Comparison of ENCODE assay signal across 13 cellular contexts in the genomic region with DNA sequence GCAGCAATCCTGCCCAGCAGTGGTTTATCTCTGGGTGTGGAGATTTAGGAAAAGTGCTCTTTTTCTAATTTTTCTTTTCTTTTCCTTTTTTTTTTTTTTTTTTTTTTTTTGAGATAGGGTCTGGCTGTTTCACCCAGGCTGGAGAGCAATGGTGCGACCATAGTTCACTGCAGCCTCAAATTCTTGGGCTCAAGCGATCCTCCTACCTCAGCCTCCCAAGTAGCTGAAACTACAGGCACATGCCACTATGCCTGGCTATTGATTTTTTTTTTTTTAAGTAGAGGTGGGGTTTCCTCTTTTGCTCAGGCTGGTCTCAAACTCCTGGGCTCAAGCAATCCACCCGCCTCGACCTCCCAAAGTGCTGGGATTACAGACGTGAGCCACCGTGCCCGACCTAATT. TPM values are rescaled to one million over a fixed set of nuclear protein-coding genes. Genes with fewer than 3 reads are reported as not detected.
DNase-seq lines count a peak whose midpoint lies in the region; ATAC-seq, FAIRE-seq and TF ChIP-seq lines count a peak whose summit lies in the region.
"Not testable (repeated sequence)": the region's sequence is repeated elsewhere in the genome, so short reads cannot be mapped to it uniquely, and the experiment has no call there.
"Had no signal": no experiment of that assay in that cellular context is flagged by ENCODE, and none has a peak within 500 bp of the region (broad histone marks: within the 10 kb centered on the region; RNA-seq: fewer than 3 reads in every experiment).

No MANE protein-coding gene starts in this region.

- in situ Hi-C loops in astrocyte of the cerebellum (cut with HindIII; ENCODE audit: low sequenced_read_pairs) = not testable (repeated sequence)

- not testable (repeated sequence) for H2BK120ac ChIP-seq in mesenchymal stem cell (ENCODE audit: low read depth, low read length)

- CTCF ChIA-PET in AG04450 (lab: Charles Lee) = not testable (repeated sequence)

- H3K79me1 ChIP-seq in mesenchymal stem cell (replicated peaks; ENCODE audit: low read length, poor library complexity, severe bottlenecking) = not testable (repeated sequence)

- intact Hi-C loops in pancreas (cut with DNase I) = not testable (repeated sequence)

- not testable (repeated sequence) for H3K23ac ChIP-seq in mesenchymal stem cell (ENCODE audit: low read length in 2 of 2)

- 65% methylated on average over 4 of the region's 7 CpGs for WGBS in HUES64
- WGBS in endodermal cell (ENCODE audit: insufficient coverage in 1 of 2, insufficient read length in 1 of 2), 2 experiments = 69% methylated on average over 2 of the region's 7 CpGs; no CpG with 5 or more reads in 1 of the 2 experiments
- WGBS in mesenchymal stem cell = no CpG with 5 or more reads among the region's 7 CpGs
- WGBS in pancreas, 2 donors = 31 to 35% methylated on average over 7 of the region's 7 CpGs

- not testable (repeated sequence) for H3K4me2 ChIP-seq in mesenchymal stem cell (ENCODE audit: low read length, poor library complexity, severe bottlenecking)

- not testable (repeated sequence) for H2BK5ac ChIP-seq in mesenchymal stem cell (ENCODE audit: low read depth, low read length, poor library complexity, severe bottlenecking)

- not testable (repeated sequence) for H2AK5ac ChIP-seq in mesenchymal stem cell (ENCODE audit: low read length, severe bottlenecking)

- peak overlapping the region; percentile 100 for H3K27ac Mint-ChIP-seq in endodermal cell

- not testable (repeated sequence) for H3K27me3 Mint-ChIP-seq in endodermal cell (ENCODE audit: insufficient read depth)

- H3K14ac ChIP-seq in mesenchymal stem cell (ENCODE audit: low read length in 2 of 2) = not testable (repeated sequence)

- not testable (repeated sequence) for FAIRE-seq in pancreas (lab: Jason Lieb, UNC)

- not testable (repeated sequence) for H3K4me3 ChIP-seq in AG04450 (ENCODE audit: low read depth, low read length); HUES64 (ENCODE audit: low read length); mesenchymal stem cell (ENCODE audit: insufficient read depth in 1 of 2, low read depth in 1 of 2, low read length in 2 of 2)
- peak overlapping the region; percentile 22 for H3K4me3 ChIP-seq in astrocyte of the cerebellum (ENCODE audit: low read depth, low read length)
- peak overlapping the region; percentile 90 for H3K4me3 ChIP-seq in endodermal cell (ENCODE audit: low read length)
- peak overlapping the region; percentile 39 for H3K4me3 ChIP-seq in iPS-18a (ENCODE audit: low read length)
- H3K4me3 ChIP-seq in pancreas = peak overlapping the region in 3 of 4 donors; percentile 4 to 35 (median 31)

- H3K27ac ChIP-seq in AG04450 (ENCODE audit: low read depth, low read length) = peak overlapping the region; percentile 21
- peak overlapping the region; percentile 88; the same call in 1 of the 2 replicates for H3K27ac ChIP-seq in HUES64 (ENCODE audit: low read depth, low read length)
- H3K27ac ChIP-seq in endodermal cell (ENCODE audit: low read depth, low read length) = not testable (repeated sequence)
- peak overlapping the region; percentile 55 for H3K27ac ChIP-seq in iPS-18a (ENCODE audit: low read length)
- H3K27ac ChIP-seq in mesenchymal stem cell (ENCODE audit: low read length, poor library complexity, severe bottlenecking) = peak overlapping the region; percentile 90
- peak overlapping the region; percentile 69 to 89 (median 80) for H3K27ac ChIP-seq in pancreas

- not testable (repeated sequence) for H3K4ac ChIP-seq in mesenchymal stem cell (ENCODE audit: low read depth in 1 of 2, low read length in 2 of 2)

- H3K4me1 Mint-ChIP-seq in endodermal cell = peaks cover 41% of the 10 kb centered on the region

- POLR2A ChIA-PET in AG04450 (lab: Yijun Ruan, JAX) = interaction anchor here (1.2 kb wide), 1 partner anchor 35 kb away, joined by 7 read pairs; the partner anchor contains the start of gene ARSD

- H3K36me3 ChIP-seq in HUES64 (ENCODE audit: insufficient read depth, low read length); iPS-18a (ENCODE audit: control insufficient read depth, low read depth, low read length); mesenchymal stem cell (ENCODE audit: control insufficient read depth in 1 of 2, insufficient read depth in 2 of 2, low read depth in 1 of 2, low read length in 2 of 2): not testable (repeated sequence)
- H3K36me3 ChIP-seq in endodermal cell (ENCODE audit: control insufficient read depth, insufficient read depth, low read length) = peaks cover 20% of the 10 kb centered on the region
- H3K36me3 ChIP-seq in pancreas = peaks cover 0 to 12% (median 0%) of the 10 kb centered on the region in 3 donors

- not testable (repeated sequence) for H3K9me3 Mint-ChIP-seq in endodermal cell

- H3K4me1 ChIP-seq in HUES64 (ENCODE audit: insufficient read depth, low read length) (peaks cover 26% of the 10 kb centered on the region), iPS-18a (ENCODE audit: control insufficient read depth, low read depth, low read length) (peaks cover 48% of the 10 kb centered on the region), pancreas (peaks cover 0 to 22% (median 11%) of the 10 kb centered on the region in 3 donors)
- H3K4me1 ChIP-seq in endodermal cell (ENCODE audit: control insufficient read depth, insufficient read depth, low read length); mesenchymal stem cell (ENCODE audit: control insufficient read depth, insufficient read depth, low read depth, low read length): not testable (repeated sequence)

- not testable (repeated sequence) for TF ChIP-seq CTCF in AG04450 (IDR thresholded peaks at IDR 0.05; ENCODE audit: low read depth, low read length); astrocyte of the cerebellum (IDR thresholded peaks at IDR 0.05; ENCODE audit: low read depth, low read length, missing control alignments); endodermal cell (conservative IDR thresholded peaks at IDR 0.05); pancreas (IDR thresholded peaks at IDR 0.05)

- peaks cover 23% of the 10 kb centered on the region for H3K36me3 Mint-ChIP-seq in endodermal cell (ENCODE audit: low read depth)

- ATAC-seq in pancreas = peak in 1 of 4 donors; percentile 5

- not testable (repeated sequence) for H3K27me3 ChIP-seq in AG04450 (ENCODE audit: control insufficient read depth, insufficient read depth, low read length); HUES64 (ENCODE audit: insufficient read depth, low read length); endodermal cell (ENCODE audit: control insufficient read depth, insufficient read depth, low read length, poor library complexity, severe bottlenecking); iPS-18a (ENCODE audit: control insufficient read depth, insufficient read depth, low read length); pancreas
- peaks cover 0 to 19% of the 10 kb centered on the region in 2 experiments for H3K27me3 ChIP-seq in mesenchymal stem cell (ENCODE audit: control insufficient read depth in 1 of 2, insufficient read depth in 1 of 2, low read length in 2 of 2)

- not testable (repeated sequence) for H4K8ac ChIP-seq in mesenchymal stem cell (ENCODE audit: low read length)

- H2BK12ac ChIP-seq in mesenchymal stem cell (ENCODE audit: low read length in 2 of 2) = not testable (repeated sequence)

- not testable (repeated sequence) for DNase-seq in AG04450 (ENCODE audit: low read depth, low spot score); astrocyte of the cerebellum (ENCODE audit: low read depth); endodermal cell; mesenchymal stem cell; pancreas

- not testable (repeated sequence) for H3K9me3 ChIP-seq in AG04450 (ENCODE audit: control insufficient read depth, insufficient read depth, low read length); HUES64 (ENCODE audit: insufficient read depth, low read depth, low read length); endodermal cell (ENCODE audit: control insufficient read depth, low read length); iPS-18a (ENCODE audit: control insufficient read depth, low read depth, low read length); mesenchymal stem cell (ENCODE audit: control insufficient read depth, low read length); pancreas

- not testable (repeated sequence) for H2AFZ ChIP-seq in mesenchymal stem cell (ENCODE audit: low read depth, low read length)

- H2BK15ac ChIP-seq in mesenchymal stem cell (ENCODE audit: low read depth, poor library complexity, severe bottlenecking) = not testable (repeated sequence)

- H3K9ac ChIP-seq in HUES64 (ENCODE audit: low read depth, low read length); iPS-18a (ENCODE audit: low read length); mesenchymal stem cell (ENCODE audit: low read length): not testable (repeated sequence)
- H3K9ac ChIP-seq in endodermal cell (ENCODE audit: extremely low read depth, low read length, poor library complexity, severe bottlenecking) = peak overlapping the region; percentile 94

- H4K91ac ChIP-seq in mesenchymal stem cell (ENCODE audit: low read length) = not testable (repeated sequence)

- peak overlapping the region; percentile 91 for H3K4me3 Mint-ChIP-seq in endodermal cell

- not testable (repeated sequence) for H3K18ac ChIP-seq in mesenchymal stem cell (ENCODE audit: low read depth in 1 of 2, low read length in 2 of 2)

RNA-seq across cellular contexts. Expression of gene ARSD, which starts 34.3 kb away (rescaled TPM):
- polyA plus RNA-seq in AG04450 (2011; rRNA removed) (11.6 and 12.7 TPM in 2 replicates), pancreas (10 to 100 TPM; 17.8 to 35.7 TPM)
- 12.8 and 16.0 TPM in 2 replicates for polyA minus RNA-seq in AG04450 (2011; rRNA and poly(A)+ RNA removed)
- 1.9 TPM for polyA plus RNA-seq in HUES64 (2013, experiment 1 of 2)
- 2.8 TPM for polyA plus RNA-seq in HUES64 (2013, experiment 2 of 2)
- total RNA-seq in endodermal cell (10 to 100 TPM in 1 of 2 donors, 1 to 10 TPM in 1; 4.9 to 15.7 TPM), pancreas (10 to 100 TPM; 29.8 to 67.0 (median 52.2) TPM)
- 4.9 TPM for polyA plus RNA-seq in endodermal cell (2013, experiment 1 of 2)
- polyA plus RNA-seq in endodermal cell (2013, experiment 2 of 2) = 5.1 TPM
- polyA plus RNA-seq in mesenchymal stem cell (2013, experiment 1 of 2) = 10.0 TPM
- 9.5 TPM for polyA plus RNA-seq in mesenchymal stem cell (2013, experiment 2 of 2)
- total RNA-seq: OCI-LY7 had no signal

RNA-seq across cellular contexts. Expression of gene ARSH, which starts 42.9 kb away (rescaled TPM):
- polyA plus RNA-seq in AG04450 (2011; rRNA removed) (not detected in 2 replicates), pancreas (under 1 TPM; 0.05 to 0.11 TPM)
- not detected in 2 replicates for polyA minus RNA-seq in AG04450 (2011; rRNA and poly(A)+ RNA removed)
- polyA plus RNA-seq in HUES64 (2013, experiment 1 of 2) = not detected
- polyA plus RNA-seq in HUES64 (2013, experiment 2 of 2) = not detected
- total RNA-seq in endodermal cell (not detected), pancreas (under 1 TPM in 2 of 6 donors, not detected in 4; 0.06 to 0.15 TPM)
- not detected for polyA plus RNA-seq in endodermal cell (2013, experiment 1 of 2)
- polyA plus RNA-seq in endodermal cell (2013, experiment 2 of 2) = not detected
- polyA plus RNA-seq in mesenchymal stem cell (2013, experiment 1 of 2) = not detected
- not detected for polyA plus RNA-seq in mesenchymal stem cell (2013, experiment 2 of 2)
- total RNA-seq: A172, H4, K562, LHCN-M2, OCI-LY7, Peyer's patch had no signal
- polyA plus RNA-seq: K562 had no signal
